Comparison of ENCODE assay signal across 10 cellular contexts in genomic region chr6:37630281-37630799, GRCh38.
A peak's percentile ranks its signal among the peaks of the same experiment; 100 is the strongest.
DNase-seq lines count a peak whose midpoint lies in the region; ATAC-seq, FAIRE-seq and TF ChIP-seq lines count a peak whose summit lies in the region.
"Had no signal": no experiment of that assay in that cellular context is flagged by ENCODE, and none has a peak within 500 bp of the region (broad histone marks: within the 10 kb centered on the region; RNA-seq: fewer than 3 reads in every experiment).

No MANE protein-coding gene starts in this region.

- H3K4me1 ChIP-seq in heart left ventricle: peaks cover 0 to 16% (median under 1%) of the 10 kb centered on the region in 12 donors

- FAIRE-seq in urothelium cell line (lab: Jason Lieb, UNC): peak; percentile 93

- ATAC-seq in heart left ventricle: peak in 3 of 4 donors; percentile 47 to 60 (median 58)
- ATAC-seq in left ventricle myocardium superior: no peak
- ATAC-seq in T-helper 17 cell: peak; percentile 18
- no peak for ATAC-seq in stimulated activated naive B cell treated with anti-CD40 and anti-IgM and Interleukin-4, amounts not matched to agents 10 μg/mL and 1 μg/mL and 100 μg/mL, for 72 hours (replicated peaks)
- ATAC-seq: mucosa of descending colon had no signal

- CTCF ChIA-PET in activated naive CD4-positive, alpha-beta T cell treated with anti-CD3 and anti-CD28 coated beads, Interleukin-2, amount 10 ng/mL, durations not matched to agents 7 days and 5 days (lab: Charles Lee): interaction anchor here (0.6 to 1.5 kb wide), 4 partner anchors 8 to 461 kb away, joined by 3 to 4 read pairs (median 4); no protein-coding TSS in a partner anchor

- whole genome bisulfite sequencing in heart left ventricle, 4 donors: 62 to 84% (median 74%) methylated on average over 5 of the region's 5 CpGs

- TF ChIP-seq CTCF in heart left ventricle (IDR thresholded peaks at IDR 0.05): no peak

- peaks cover 17% of the 10 kb centered on the region for H3K27me3 Mint-ChIP-seq in T-helper 17 cell
- peaks cover 49% of the 10 kb centered on the region for H3K27me3 Mint-ChIP-seq in activated naive CD4-positive, alpha-beta T cell treated with anti-CD3 and anti-CD28 coated beads, Interleukin-2, amount 10 ng/mL, durations not matched to agents 7 days and 5 days
- H3K27me3 Mint-ChIP-seq in stimulated activated naive B cell treated with anti-CD40 and anti-IgM and Interleukin-4, amounts not matched to agents 10 μg/mL and 1 μg/mL and 100 μg/mL, for 72 hours: peaks cover 11 to 20% of the 10 kb centered on the region in 2 donors

- H3K36me3 ChIP-seq in heart left ventricle: no peaks in the 10 kb centered on the region

- H3K27ac ChIP-seq in heart left ventricle: peak overlapping the region in 1 of 12 donors; percentile 46

- peak in 1 of 5 donors; percentile 58 for DNase-seq in heart left ventricle
- no peak for DNase-seq in left ventricle myocardium superior
- DNase-seq in T-helper 17 cell: no peak
- peak; percentile 60 for DNase-seq in foreskin melanocyte
- peak; percentile 95 for DNase-seq in urothelium cell line (ENCODE audit: low spot score)
- DNase-seq in cerebellum (ENCODE audit: low spot score): no peak
- no peak for DNase-seq in activated naive CD4-positive, alpha-beta T cell treated with anti-CD3 and anti-CD28 coated beads, Interleukin-2, amount 10 ng/mL, durations not matched to agents 7 days and 5 days
- no peak for DNase-seq in stimulated activated naive B cell treated with anti-CD40 and anti-IgM and Interleukin-4, amounts not matched to agents 10 μg/mL and 1 μg/mL and 100 μg/mL, for 72 hours
- DNase-seq: mucosa of descending colon had no signal

- no peak overlapping the region for H3K4me3 Mint-ChIP-seq in T-helper 17 cell
- H3K4me3 Mint-ChIP-seq in activated naive CD4-positive, alpha-beta T cell treated with anti-CD3 and anti-CD28 coated beads, Interleukin-2, amount 10 ng/mL, durations not matched to agents 7 days and 5 days: no peak overlapping the region
- no peak overlapping the region for H3K4me3 Mint-ChIP-seq in stimulated activated naive B cell treated with anti-CD40 and anti-IgM and Interleukin-4, amounts not matched to agents 10 μg/mL and 1 μg/mL and 100 μg/mL, for 72 hours
- H3K4me3 Mint-ChIP-seq: brain had no signal

- H3K4me3 ChIP-seq in heart left ventricle: no peak overlapping the region
- H3K4me3 ChIP-seq: mucosa of descending colon had no signal

- H3K27me3 ChIP-seq in heart left ventricle: peaks cover 0 to 6% (median 3%) of the 10 kb centered on the region in 9 donors

- peaks cover 2% of the 10 kb centered on the region for H3K36me3 Mint-ChIP-seq in T-helper 17 cell (ENCODE audit: low read depth)
- no peaks in the 10 kb centered on the region for H3K36me3 Mint-ChIP-seq in activated naive CD4-positive, alpha-beta T cell treated with anti-CD3 and anti-CD28 coated beads, Interleukin-2, amount 10 ng/mL, durations not matched to agents 7 days and 5 days
- H3K36me3 Mint-ChIP-seq in stimulated activated naive B cell treated with anti-CD40 and anti-IgM and Interleukin-4, amounts not matched to agents 10 μg/mL and 1 μg/mL and 100 μg/mL, for 72 hours: no peaks in the 10 kb centered on the region

- no peaks in the 10 kb centered on the region for H3K9me3 Mint-ChIP-seq in activated naive CD4-positive, alpha-beta T cell treated with anti-CD3 and anti-CD28 coated beads, Interleukin-2, amount 10 ng/mL, durations not matched to agents 7 days and 5 days
- no peaks in the 10 kb centered on the region for H3K9me3 Mint-ChIP-seq in stimulated activated naive B cell treated with anti-CD40 and anti-IgM and Interleukin-4, amounts not matched to agents 10 μg/mL and 1 μg/mL and 100 μg/mL, for 72 hours
- H3K9me3 Mint-ChIP-seq: brain had no signal

- no peak for TF ChIP-seq POLR2A in heart left ventricle (IDR thresholded peaks at IDR 0.05)

- H3K27ac Mint-ChIP-seq in T-helper 17 cell: no peak overlapping the region
- no peak overlapping the region for H3K27ac Mint-ChIP-seq in activated naive CD4-positive, alpha-beta T cell treated with anti-CD3 and anti-CD28 coated beads, Interleukin-2, amount 10 ng/mL, durations not matched to agents 7 days and 5 days
- H3K27ac Mint-ChIP-seq in stimulated activated naive B cell treated with anti-CD40 and anti-IgM and Interleukin-4, amounts not matched to agents 10 μg/mL and 1 μg/mL and 100 μg/mL, for 72 hours: no peak overlapping the region
- H3K27ac Mint-ChIP-seq: brain had no signal

- intact Hi-C loops in heart left ventricle (cut with DNase I): no loop called here
- intact Hi-C loops in left ventricle myocardium superior (cut with micrococcal nuclease): no loop called here

- no peaks in the 10 kb centered on the region for H3K9me3 ChIP-seq in heart left ventricle
- H3K9me3 ChIP-seq in T-helper 17 cell (ENCODE audit: control insufficient read depth, low read length, poor library complexity, severe bottlenecking): no peaks in the 10 kb centered on the region
- H3K9me3 ChIP-seq: mucosa of descending colon had no signal

- H3K4me1 Mint-ChIP-seq in T-helper 17 cell: peaks cover 18% of the 10 kb centered on the region
- peaks cover 12% of the 10 kb centered on the region for H3K4me1 Mint-ChIP-seq in activated naive CD4-positive, alpha-beta T cell treated with anti-CD3 and anti-CD28 coated beads, Interleukin-2, amount 10 ng/mL, durations not matched to agents 7 days and 5 days
- peaks cover 22 to 41% of the 10 kb centered on the region in 2 donors for H3K4me1 Mint-ChIP-seq in stimulated activated naive B cell treated with anti-CD40 and anti-IgM and Interleukin-4, amounts not matched to agents 10 μg/mL and 1 μg/mL and 100 μg/mL, for 72 hours

Comparison
In these comparisons a context has a peak if more than half of its experiments do, and no peak if none do; other contexts are left out.
1. ATAC-seq: peak in heart left ventricle (3 of 4) and T-helper 17 cell (single experiment); none in left ventricle myocardium superior (single experiment) and stimulated activated naive B cell treated with anti-CD40 and anti-IgM and Interleukin-4, amounts not matched to agents 10 μg/mL and 1 μg/mL and 100 μg/mL, for 72 hours (0 of 2).
2. DNase-seq: peak in foreskin melanocyte (single experiment) and urothelium cell line (single experiment); none in left ventricle myocardium superior (single experiment), T-helper 17 cell (0 of 3), cerebellum (single experiment), activated naive CD4-positive, alpha-beta T cell treated with anti-CD3 and anti-CD28 coated beads, Interleukin-2, amount 10 ng/mL, durations not matched to agents 7 days and 5 days (single experiment) and stimulated activated naive B cell treated with anti-CD40 and anti-IgM and Interleukin-4, amounts not matched to agents 10 μg/mL and 1 μg/mL and 100 μg/mL, for 72 hours (single experiment).